In the genomic region with DNA sequence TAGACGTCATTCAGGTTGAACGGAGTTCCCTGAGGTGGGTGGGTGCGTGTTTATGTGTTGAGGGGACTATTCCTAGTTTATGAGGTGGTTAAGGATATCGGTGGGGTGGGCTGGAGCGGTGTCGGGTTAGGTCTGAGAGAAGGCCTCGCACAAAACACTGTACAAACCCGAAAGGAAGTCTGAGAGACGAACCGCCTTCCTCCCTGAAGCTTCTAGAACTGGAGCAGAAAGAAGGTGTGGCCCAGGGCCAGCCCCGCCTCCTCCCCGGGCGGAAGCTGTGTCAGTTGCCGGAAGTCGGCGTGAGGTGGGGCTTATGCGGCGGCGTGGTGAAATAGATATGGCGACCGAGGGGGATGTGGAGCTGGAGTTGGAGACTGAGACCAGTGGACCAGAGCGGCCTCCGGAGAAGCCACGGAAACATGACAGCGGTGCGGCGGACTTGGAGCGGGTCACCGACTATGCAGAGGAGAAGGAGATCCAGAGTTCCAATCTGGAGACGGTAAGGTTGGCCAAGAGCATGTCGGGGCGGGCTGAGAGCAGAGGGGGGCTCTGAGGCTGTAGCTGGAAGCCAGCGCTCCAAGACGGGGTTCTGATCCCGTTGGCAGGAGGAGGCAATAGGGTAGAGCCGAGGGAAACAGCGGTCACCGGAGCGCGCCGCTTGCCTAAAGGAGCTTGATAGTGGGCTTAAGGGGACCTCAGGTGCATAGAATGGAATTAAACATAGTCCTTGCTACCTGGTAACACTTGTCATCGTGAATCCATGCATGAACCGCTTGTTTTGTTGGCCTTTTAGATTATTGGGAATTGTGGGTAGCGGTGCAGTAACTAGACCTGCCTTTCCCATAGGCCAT, we compare ENCODE assay signal across 8 cellular contexts.
DNase-seq lines count a peak whose midpoint lies in the region; ATAC-seq and FAIRE-seq lines count a peak whose summit lies in the region.

HYPK (plus strand) TSS at position 314 of the 851 bp plus-strand sequence; CDS start at position 338, 24 bp downstream.

- peak; percentile 3 for FAIRE-seq in A204.1 (lab: Jason Lieb, UNC)

- H3K27ac ChIP-seq in caudate nucleus (ENCODE audit: low read depth, low read length): peak within 1 kb of the TSS; percentile 99

- DNase-seq in NCI-H345 (lab: John Stamatoyannopoulos, UW): peak; percentile 78
- DNase-seq in activated CD4-positive, CD25-positive, alpha-beta regulatory T cell (lab: John Stamatoyannopoulos, UW): peak; percentile 71 to 88 (median 80)
- DNase-seq in caudate nucleus (lab: John Stamatoyannopoulos, UW): peak; percentile 27 to 97 (median 88)
- DNase-seq in iris pigment epithelial cell (ENCODE audit: low read depth): peak; percentile 92
- peak; percentile 89 for DNase-seq in stimulated activated CD4-positive, alpha-beta T cell treated with anti-CD3 and anti-CD28 coated beads, Interleukin-12 subunit alpha, Interleukin-12 subunit beta, amount 100 ng/mL, for 4 hours

- ATAC-seq in GM18858 (IDR thresholded peaks at IDR 0.05; ENCODE audit: unreplicated experiment) (peak; percentile 71), HG03097 (IDR thresholded peaks at IDR 0.05; ENCODE audit: low FRiP score, unreplicated experiment) (peak; percentile 74)

Comparison
In these comparisons a context has a peak if more than half of its experiments do, and no peak if none do; other contexts are left out.
1. Peak in every context shown above with its lines: DNase-seq, ATAC-seq and H3K27ac ChIP-seq.